9 cellular contexts compared by ENCODE assay signal in the genomic region with DNA sequence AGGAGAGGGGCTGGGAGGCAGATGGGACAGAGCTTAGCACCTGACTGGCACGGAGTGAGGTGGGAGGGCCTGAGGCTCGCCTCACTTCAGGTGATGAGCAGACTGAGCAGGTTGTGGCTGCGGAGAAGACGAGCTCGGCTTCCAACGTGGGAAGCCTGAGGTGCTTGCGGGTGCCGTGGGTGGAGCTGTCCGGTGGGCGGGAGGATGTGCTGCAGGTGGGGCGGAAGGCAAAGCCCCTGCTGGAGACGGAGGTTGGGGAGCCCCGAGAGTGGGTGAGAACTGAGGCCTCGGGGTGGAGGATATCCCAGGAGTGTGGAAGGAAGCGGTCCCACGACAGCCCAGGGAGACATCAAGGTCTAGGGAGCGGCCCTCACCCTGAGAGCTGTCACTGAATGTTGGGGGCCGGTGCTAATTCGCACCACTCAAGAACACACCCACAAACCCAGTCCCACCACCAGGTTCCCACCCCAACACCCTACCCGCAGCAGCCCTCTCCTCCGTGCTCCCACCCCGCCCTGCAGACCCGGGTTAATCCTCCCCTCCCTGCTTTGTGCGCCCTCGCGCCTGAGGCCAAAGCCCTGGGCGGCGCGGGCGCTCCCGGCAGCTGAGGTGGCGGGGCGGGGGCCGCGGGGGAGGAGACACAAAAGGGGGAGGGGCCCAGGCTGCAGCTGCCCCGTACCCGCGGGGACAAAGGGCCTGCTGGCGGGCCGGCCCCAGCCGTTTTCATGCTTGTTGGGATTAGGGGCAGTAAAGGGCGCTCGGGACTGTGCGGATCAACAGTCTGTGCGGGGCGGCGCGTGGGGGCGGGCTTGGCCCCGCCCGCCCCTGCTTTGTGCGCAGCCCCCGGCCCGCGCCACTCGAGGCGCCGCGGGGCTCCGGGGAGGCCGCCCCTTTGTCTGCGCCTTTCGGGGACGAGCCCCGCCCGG.
DNase-seq lines count a peak whose midpoint lies in the region; ATAC-seq and TF ChIP-seq lines count a peak whose summit lies in the region.
"Had no signal": no experiment of that assay in that cellular context is flagged by ENCODE, and none has a peak within 500 bp of the region (broad histone marks: within the 10 kb centered on the region; RNA-seq: fewer than 3 reads in every experiment).

No MANE protein-coding gene starts in this region.

- H3K4me2 ChIP-seq in parathyroid adenoma (ENCODE audit: low read length): peak overlapping the region; percentile 55

- H3K27me3 ChIP-seq in parathyroid adenoma (ENCODE audit: control insufficient read depth, insufficient read depth, low read length): no peaks in the 10 kb centered on the region

- no peaks in the 10 kb centered on the region for H3K9me3 ChIP-seq in parathyroid adenoma (ENCODE audit: control insufficient read depth, low read length)
- H3K9me3 ChIP-seq: SJSA1 had no signal

- H3K4me3 ChIP-seq in parathyroid adenoma (ENCODE audit: low read depth, low read length): no peak overlapping the region
- H3K4me3 ChIP-seq: SJSA1 had no signal

- H3K4me1 ChIP-seq in parathyroid adenoma: no peaks in the 10 kb centered on the region
- H3K4me1 ChIP-seq: SJSA1 had no signal

- H2AFZ ChIP-seq in parathyroid adenoma: peak overlapping the region; percentile 68

- H3K27ac ChIP-seq in parathyroid adenoma: no peak overlapping the region
- H3K27ac ChIP-seq: SJSA1 had no signal

- DNase-seq in GM10266 (ENCODE audit: extremely low spot score) (peak; percentile 73), NCI-H510A (lab: John Stamatoyannopoulos, UW) (peak; percentile 97), germinal center (ENCODE audit: low spot score) (peak; percentile 54)
- DNase-seq in activated effector memory CD4-positive, alpha-beta T cell treated with Interleukin-2 at 50 U/mL for 16 hours: peak; percentile 15

- ATAC-seq in HG03175 (IDR thresholded peaks at IDR 0.05; ENCODE audit: unreplicated experiment) (no peak), GM18873 (IDR thresholded peaks at IDR 0.05; ENCODE audit: low FRiP score, unreplicated experiment) (no peak), GM21576 (IDR thresholded peaks at IDR 0.05; ENCODE audit: unreplicated experiment) (no peak)

- no peak overlapping the region for H3K9ac ChIP-seq in parathyroid adenoma

- H3K36me3 ChIP-seq in parathyroid adenoma (ENCODE audit: control insufficient read depth, insufficient read depth, low read length): no peaks in the 10 kb centered on the region
- H3K36me3 ChIP-seq: SJSA1 had no signal

- H3K79me2 ChIP-seq in parathyroid adenoma: no peaks in the 10 kb centered on the region

- TF ChIP-seq CTCF in GM10266 (IDR thresholded peaks at IDR 0.05; ENCODE audit: control insufficient read depth, insufficient read depth, low read depth, missing control alignments): no peak
- TF ChIP-seq CTCF in parathyroid adenoma (IDR thresholded peaks at IDR 0.05): no peak

Comparison
In these comparisons a context has a peak if more than half of its experiments do, and no peak if none do; other contexts are left out.
1. DNase-seq: peak in every context shown above with its lines; median percentile 97 in NCI-H510A; 73 in GM10266; 54 in germinal center; 15 in activated effector memory CD4-positive, alpha-beta T cell treated with Interleukin-2 at 50 U/mL for 16 hours.